Comparison of ENCODE assay signal across 1 cellular context in the genomic region with DNA sequence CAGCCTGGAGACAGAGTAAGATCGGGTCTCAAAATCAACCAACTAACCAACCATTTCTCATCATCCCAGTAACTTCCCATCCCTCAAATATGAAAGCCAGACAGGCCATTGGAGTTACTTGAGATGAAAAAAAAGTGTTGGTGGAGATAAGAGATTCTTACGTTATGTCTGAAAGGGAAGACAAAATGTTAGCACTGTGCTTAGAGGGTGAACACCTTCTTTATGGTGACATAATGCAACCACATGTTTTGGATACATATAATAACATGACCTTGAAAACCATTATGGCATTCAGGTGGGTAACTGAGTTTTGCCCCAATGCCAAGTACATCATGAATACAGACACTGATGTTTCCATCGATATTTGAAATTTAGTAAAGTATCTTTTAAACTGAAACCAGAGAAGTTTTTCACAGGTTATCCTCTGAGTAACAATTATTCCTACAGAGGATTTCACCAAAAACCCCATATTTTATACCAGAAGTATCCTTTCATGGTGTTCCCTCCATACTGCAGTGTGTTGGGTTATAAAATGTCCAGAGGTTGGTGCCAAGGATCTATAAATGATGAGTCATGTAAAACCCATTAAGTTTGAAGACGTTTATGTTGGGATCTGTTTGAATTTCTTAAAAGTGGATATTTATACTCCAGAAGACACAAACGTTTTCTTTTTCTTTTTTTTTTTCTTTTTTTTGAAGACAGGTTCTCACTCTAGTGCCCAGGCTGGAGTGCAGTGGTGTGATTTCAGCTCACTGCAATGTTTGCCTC.
TF ChIP-seq lines count a peak whose summit lies in the region.

No MANE protein-coding gene starts in this region.

TF ChIP-seq in HEK293, 187 proteins besides CTCF, POLR2A, EP300 and RAD21:
- peak; percentile 50; the same call in 1 of the 2 replicates for TF ChIP-seq ZNF350 (tag by site-specific recombination; IDR thresholded peaks at IDR 0.05)
- TF ChIP-seq, protein P1, sequence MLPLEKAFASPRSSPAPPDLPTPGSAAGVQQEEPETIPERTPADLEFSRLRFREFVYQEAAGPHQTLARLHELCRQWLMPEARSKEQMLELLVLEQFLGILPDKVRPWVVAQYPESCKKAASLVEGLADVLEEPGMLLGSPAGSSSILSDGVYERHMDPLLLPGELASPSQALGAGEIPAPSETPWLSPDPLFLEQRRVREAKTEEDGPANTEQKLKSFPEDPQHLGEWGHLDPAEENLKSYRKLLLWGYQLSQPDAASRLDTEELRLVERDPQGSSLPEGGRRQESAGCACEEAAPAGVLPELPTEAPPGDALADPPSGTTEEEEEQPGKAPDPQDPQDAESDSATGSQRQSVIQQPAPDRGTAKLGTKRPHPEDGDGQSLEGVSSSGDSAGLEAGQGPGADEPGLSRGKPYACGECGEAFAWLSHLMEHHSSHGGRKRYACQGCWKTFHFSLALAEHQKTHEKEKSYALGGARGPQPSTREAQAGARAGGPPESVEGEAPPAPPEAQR (tag by site-specific recombination; IDR thresholded peaks at IDR 0.05), result no peak
